Comparison of ENCODE assay signal across 9 cellular contexts in genomic region chr14:61528591-61529021, GRCh38.
DNase-seq lines count a peak whose midpoint lies in the region; ATAC-seq, FAIRE-seq and TF ChIP-seq lines count a peak whose summit lies in the region.
"Had no signal": no experiment of that assay in that cellular context is flagged by ENCODE, and none has a peak within 500 bp of the region (broad histone marks: within the 10 kb centered on the region; RNA-seq: fewer than 3 reads in every experiment).

No MANE protein-coding gene starts in this region.

- H3K27me3 ChIP-seq in bronchial epithelial cell (ENCODE audit: control insufficient read depth, insufficient read depth, low read length) (no peaks in the 10 kb centered on the region), parathyroid adenoma (ENCODE audit: control insufficient read depth, insufficient read depth, low read length) (no peaks in the 10 kb centered on the region)
- H3K27me3 ChIP-seq: cardiac muscle cell had no signal

- H3K36me3 Mint-ChIP-seq in Calu3 (ENCODE audit: insufficient read depth, unreplicated experiment), result peaks cover 26% of the 10 kb centered on the region

- H3K36me3 ChIP-seq in bronchial epithelial cell (ENCODE audit: control insufficient read depth, insufficient read depth, low read length) (no peaks in the 10 kb centered on the region), parathyroid adenoma (ENCODE audit: control insufficient read depth, insufficient read depth, low read length) (no peaks in the 10 kb centered on the region)
- H3K36me3 ChIP-seq: cardiac muscle cell had no signal

- H3K27ac ChIP-seq in parathyroid adenoma, result peak overlapping the region; percentile 96
- H3K27ac ChIP-seq in coronary artery, result no peak overlapping the region

- H3K9ac ChIP-seq in parathyroid adenoma, result no peak overlapping the region

- TF ChIP-seq CTCF in Calu3 (IDR thresholded peaks at IDR 0.05; ENCODE audit: unreplicated experiment) (no peak), bronchial epithelial cell (IDR thresholded peaks at IDR 0.05; ENCODE audit: insufficient read depth, low read length, severe bottlenecking) (no peak), parathyroid adenoma (IDR thresholded peaks at IDR 0.05) (no peak), coronary artery (IDR thresholded peaks at IDR 0.05) (no peak)

- no peak for ATAC-seq in HG03045 (IDR thresholded peaks at IDR 0.05; ENCODE audit: unreplicated experiment)

- intact Hi-C loops in Calu3 (cut with micrococcal nuclease; ENCODE audit: unreplicated experiment), result no loop called here

- H2AFZ ChIP-seq in parathyroid adenoma, result no peak overlapping the region

- no peak overlapping the region for H3K4me3 Mint-ChIP-seq in Calu3 (ENCODE audit: low read depth, unreplicated experiment)

- peaks cover 78% of the 10 kb centered on the region for H3K4me1 Mint-ChIP-seq in Calu3 (ENCODE audit: low read depth, unreplicated experiment)

- no peaks in the 10 kb centered on the region for H3K79me2 ChIP-seq in parathyroid adenoma

- H3K9me3 ChIP-seq in parathyroid adenoma (ENCODE audit: control insufficient read depth, low read length), result no peaks in the 10 kb centered on the region

- H3K9me3 Mint-ChIP-seq in Calu3 (ENCODE audit: low read depth, unreplicated experiment), result no peaks in the 10 kb centered on the region

- no peak for FAIRE-seq in bronchial epithelial cell (lab: Jason Lieb, UNC)

- BruUV-seq in Calu3 (replicated peaks; lab: Mats Ljungman, UMichigan), result no TSS peak

- DNase-seq in Calu3, result no peak
- peak; percentile 35 for DNase-seq in RKO (ENCODE audit: low spot score)
- DNase-seq in bronchial epithelial cell (ENCODE audit: low read depth), result peak; percentile 86
- DNase-seq in hypothalamus (lab: John Stamatoyannopoulos, UW), result no peak
- no peak for DNase-seq in coronary artery (ENCODE audit: low spot score)
- DNase-seq: NCI-H1092 treated with DMSO at 0.1 percent for 48 hours had no signal

- peaks cover 76% of the 10 kb centered on the region for H3K4me1 ChIP-seq in parathyroid adenoma

- H3K4me3 ChIP-seq in bronchial epithelial cell (ENCODE audit: low read depth, low read length) (no peak overlapping the region), parathyroid adenoma (ENCODE audit: low read depth, low read length) (no peak overlapping the region), coronary artery (no peak overlapping the region)
- H3K4me3 ChIP-seq: cardiac muscle cell had no signal

- peak overlapping the region; percentile 88 for H3K27ac Mint-ChIP-seq in Calu3 (ENCODE audit: unreplicated experiment)

- H3K27me3 Mint-ChIP-seq in Calu3 (ENCODE audit: unreplicated experiment), result no peaks in the 10 kb centered on the region

- H3K4me2 ChIP-seq in parathyroid adenoma (ENCODE audit: low read length), result peak overlapping the region; percentile 17

- CTCF ChIA-PET in Calu3 (lab: Charles Lee), result no interaction called here

Comparison
In these comparisons a context has a peak if more than half of its experiments do, and no peak if none do; other contexts are left out.
1. DNase-seq: peak in RKO (single experiment) and bronchial epithelial cell (single experiment); none in Calu3 (single experiment), hypothalamus (0 of 51) and coronary artery (single experiment).